ENCODE assay signal across 1 cellular context in the genomic region with DNA sequence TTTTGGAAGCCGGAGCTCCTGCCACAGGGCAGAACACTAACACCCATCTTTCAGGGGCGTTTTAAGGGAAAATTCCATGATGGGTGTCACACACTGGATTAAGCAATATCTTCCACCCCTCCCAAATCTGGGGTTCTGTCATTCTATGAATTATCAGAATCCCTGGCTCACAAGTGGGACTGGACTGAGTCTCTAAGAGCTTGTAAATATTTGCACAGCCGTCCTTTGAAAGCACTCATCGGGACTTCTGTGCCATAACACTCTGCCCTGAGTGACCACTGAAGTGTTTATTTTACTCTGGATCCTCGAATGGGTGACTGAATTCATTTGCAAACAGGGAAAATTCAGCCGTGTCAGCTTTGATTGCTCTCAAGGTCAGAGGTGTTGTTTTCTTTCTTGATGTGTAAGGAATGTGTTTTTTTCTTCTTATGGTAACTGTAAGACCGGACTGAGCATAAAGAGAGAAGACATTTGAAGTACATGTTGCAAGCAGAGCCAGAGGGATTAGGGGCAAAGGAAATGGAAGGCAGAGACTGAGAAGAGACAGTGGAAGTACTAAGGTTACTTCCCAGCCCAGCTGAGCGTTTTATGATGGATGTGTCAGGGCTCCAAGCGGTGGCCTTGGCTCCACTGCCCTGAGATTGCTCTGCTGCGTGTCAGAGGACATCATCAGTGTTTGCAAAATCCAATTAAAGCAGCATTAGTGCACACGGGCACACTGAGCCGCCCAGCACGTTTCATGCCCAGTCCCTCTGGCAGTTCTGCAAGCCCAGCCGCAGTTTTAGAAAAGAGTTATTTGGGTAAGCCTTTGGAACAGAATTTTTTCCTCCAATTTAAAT.
TF ChIP-seq lines count a peak whose summit lies in the region.

No MANE protein-coding gene starts in this region.

TF ChIP-seq in A549, 52 proteins besides CTCF, POLR2A, EP300 and RAD21:
- TF ChIP-seq CBX2 (IDR thresholded peaks at IDR 0.05; ENCODE audit: borderline replicate concordance, low read depth) (no peak), USF2 (IDR thresholded peaks at IDR 0.05) (no peak), ELK1 (IDR thresholded peaks at IDR 0.05; ENCODE audit: low read depth, low read length) (no peak), RFX5 (IDR thresholded peaks at IDR 0.05) (no peak), CHD2 (IDR thresholded peaks at IDR 0.05; ENCODE audit: low read length, partially characterized antibody) (no peak), NPAS2 (CRISPR knock-in tag; IDR thresholded peaks at IDR 0.05; ENCODE audit: borderline replicate concordance) (no peak), MYC (IDR thresholded peaks at IDR 0.05; ENCODE audit: borderline replicate concordance, low read length) (no peak), BCL3 (IDR thresholded peaks at IDR 0.05) (no peak), KDM1A (IDR thresholded peaks at IDR 0.05; ENCODE audit: low read depth) (no peak), GATA3 (IDR thresholded peaks at IDR 0.05; ENCODE audit: borderline replicate concordance) (no peak), MAFK (IDR thresholded peaks at IDR 0.05; ENCODE audit: partially characterized antibody) (no peak), POLR2AphosphoS2 (conservative IDR thresholded peaks at IDR 0.05; ENCODE audit: low read length) (no peak), ESRRA (IDR thresholded peaks at IDR 0.05; ENCODE audit: borderline replicate concordance, low read length) (no peak), JUNB (IDR thresholded peaks at IDR 0.05) (no peak), EHF (CRISPR knock-in tag; IDR thresholded peaks at IDR 0.05) (no peak)
- TF ChIP-seq, protein P1, sequence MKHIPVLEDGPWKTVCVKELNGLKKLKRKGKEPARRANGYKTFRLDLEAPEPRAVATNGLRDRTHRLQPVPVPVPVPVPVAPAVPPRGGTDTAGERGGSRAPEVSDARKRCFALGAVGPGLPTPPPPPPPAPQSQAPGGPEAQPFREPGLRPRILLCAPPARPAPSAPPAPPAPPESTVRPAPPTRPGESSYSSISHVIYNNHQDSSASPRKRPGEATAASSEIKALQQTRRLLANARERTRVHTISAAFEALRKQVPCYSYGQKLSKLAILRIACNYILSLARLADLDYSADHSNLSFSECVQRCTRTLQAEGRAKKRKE (CRISPR knock-in tag; IDR thresholded peaks at IDR 0.05; ENCODE audit: low read depth) = no peak
- TF ChIP-seq, protein P2, sequence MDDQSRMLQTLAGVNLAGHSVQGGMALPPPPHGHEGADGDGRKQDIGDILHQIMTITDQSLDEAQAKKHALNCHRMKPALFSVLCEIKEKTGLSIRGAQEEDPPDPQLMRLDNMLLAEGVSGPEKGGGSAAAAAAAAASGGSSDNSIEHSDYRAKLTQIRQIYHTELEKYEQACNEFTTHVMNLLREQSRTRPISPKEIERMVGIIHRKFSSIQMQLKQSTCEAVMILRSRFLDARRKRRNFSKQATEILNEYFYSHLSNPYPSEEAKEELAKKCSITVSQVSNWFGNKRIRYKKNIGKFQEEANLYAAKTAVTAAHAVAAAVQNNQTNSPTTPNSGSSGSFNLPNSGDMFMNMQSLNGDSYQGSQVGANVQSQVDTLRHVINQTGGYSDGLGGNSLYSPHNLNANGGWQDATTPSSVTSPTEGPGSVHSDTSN (IDR thresholded peaks at IDR 0.05) = no peak
